Comparison of ENCODE assay signal across 19 cellular contexts in the genomic region with DNA sequence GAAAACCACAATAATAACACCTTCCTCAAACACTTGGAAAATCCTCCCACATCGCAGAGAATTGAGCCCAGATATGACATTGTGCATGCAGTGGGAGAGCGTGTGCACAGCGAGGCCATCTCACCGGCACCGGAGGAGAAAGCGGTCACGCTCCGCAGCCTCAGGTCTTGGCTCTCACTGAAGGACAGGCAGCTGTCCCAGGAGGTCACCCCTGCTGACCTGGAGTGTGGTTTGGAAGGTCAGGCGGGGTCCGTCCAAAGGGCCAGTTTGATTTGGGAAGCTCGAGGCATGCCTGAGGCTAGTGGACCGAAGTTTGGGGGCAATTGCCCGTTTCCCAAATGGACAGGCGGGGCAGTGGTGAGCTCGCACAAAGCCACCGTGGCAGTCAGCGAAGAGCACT.
"Had no signal": no experiment of that assay in that cellular context is flagged by ENCODE, and none has a peak within 500 bp of the region (broad histone marks: within the 10 kb centered on the region; RNA-seq: fewer than 3 reads in every experiment).

No MANE protein-coding gene starts in this region.

- H3K9me3 Mint-ChIP-seq: naive thymus-derived CD4-positive, alpha-beta T cell; stimulated activated memory B cell treated with anti-CD40 and anti-IgM and Interleukin-4, amounts not matched to agents 10 μg/mL and 1 μg/mL and 100 μg/mL, for 72 hours; stimulated activated naive CD8-positive, alpha-beta T cell treated with anti-CD3 and anti-CD28 coated beads, Interleukin-15, Interleukin-2, amounts not matched to agents 100 ng/mL and 50 ng/mL, for 24 hours had no signal

- H3K4me1 Mint-ChIP-seq: stimulated activated memory B cell treated with anti-CD40 and anti-IgM and Interleukin-4, amounts not matched to agents 10 μg/mL and 1 μg/mL and 100 μg/mL, for 72 hours had no signal

- H3K27ac Mint-ChIP-seq: naive thymus-derived CD4-positive, alpha-beta T cell; stimulated activated memory B cell treated with anti-CD40 and anti-IgM and Interleukin-4, amounts not matched to agents 10 μg/mL and 1 μg/mL and 100 μg/mL, for 72 hours; stimulated activated naive CD8-positive, alpha-beta T cell treated with anti-CD3 and anti-CD28 coated beads, Interleukin-15, Interleukin-2, amounts not matched to agents 100 ng/mL and 50 ng/mL, for 24 hours had no signal

- ATAC-seq: foreskin keratinocyte; left cardiac atrium; left ventricle myocardium superior; naive thymus-derived CD4-positive, alpha-beta T cell; stimulated activated memory B cell treated with anti-CD40 and anti-IgM and Interleukin-4, amounts not matched to agents 10 μg/mL and 1 μg/mL and 100 μg/mL, for 72 hours; upper lobe of right lung had no signal

- H3K4me3 ChIP-seq: colonic mucosa, hepatocyte, tibial nerve, upper lobe of right lung had no signal

- FAIRE-seq: endothelial cell of umbilical vein, kidney had no signal

- H3K9me3 ChIP-seq: colonic mucosa, tibial nerve, upper lobe of right lung had no signal

- H3K36me3 ChIP-seq: colonic mucosa, upper lobe of right lung had no signal

- H3K27me3 Mint-ChIP-seq: stimulated activated naive CD8-positive, alpha-beta T cell treated with anti-CD3 and anti-CD28 coated beads, Interleukin-15, Interleukin-2, amounts not matched to agents 100 ng/mL and 50 ng/mL, for 24 hours had no signal

- H3K4me3 Mint-ChIP-seq: naive thymus-derived CD4-positive, alpha-beta T cell; stimulated activated memory B cell treated with anti-CD40 and anti-IgM and Interleukin-4, amounts not matched to agents 10 μg/mL and 1 μg/mL and 100 μg/mL, for 72 hours; stimulated activated naive CD8-positive, alpha-beta T cell treated with anti-CD3 and anti-CD28 coated beads, Interleukin-15, Interleukin-2, amounts not matched to agents 100 ng/mL and 50 ng/mL, for 24 hours had no signal

- H3K4me1 ChIP-seq: colonic mucosa, foreskin keratinocyte, upper lobe of right lung had no signal

- H3K79me2 ChIP-seq: hepatocyte had no signal

- H3K27me3 ChIP-seq: colonic mucosa, foreskin keratinocyte, hepatocyte, tibial nerve, upper lobe of right lung had no signal

- H2AFZ ChIP-seq: hepatocyte had no signal

- H3K36me3 Mint-ChIP-seq: stimulated activated memory B cell treated with anti-CD40 and anti-IgM and Interleukin-4, amounts not matched to agents 10 μg/mL and 1 μg/mL and 100 μg/mL, for 72 hours had no signal

- DNase-seq: colonic mucosa; dermis blood vessel endothelial cell; erythroblast; foreskin keratinocyte; head of caudate nucleus; kidney; left cardiac atrium; left ventricle myocardium superior; naive thymus-derived CD4-positive, alpha-beta T cell; right cardiac atrium; stimulated activated CD4-positive, alpha-beta T cell treated with anti-CD3 and anti-CD28 coated beads, Interleukin-15, amount 100 ng/mL, for 24 hours; stimulated activated CD4-positive, alpha-beta T cell treated with anti-CD3 and anti-CD28 coated beads, Interleukin-1b, Interleukin-23, amount 100 ng/mL, for 48 hours; stimulated activated CD4-positive, alpha-beta T cell treated with anti-CD3 and anti-CD28 coated beads, Interleukin-4, amount 100 ng/mL, for 24 hours; upper lobe of right lung had no signal

- H3K27ac ChIP-seq: colonic mucosa, foreskin keratinocyte, hepatocyte, tibial nerve, upper lobe of right lung had no signal

- H3K4me2 ChIP-seq: hepatocyte had no signal
